Comparison of ENCODE assay signal across 1 cellular context in genomic region chr11:61445535-61445934, GRCh38.
TF ChIP-seq lines count a peak whose summit lies in the region.

No MANE protein-coding gene starts in this region.

TF ChIP-seq in SK-N-SH, 30 proteins besides CTCF, POLR2A, EP300 and RAD21 (continued from another document):
- TF ChIP-seq REST (IDR thresholded peaks at IDR 0.05; ENCODE audit: low read depth, low read length) (no peak), IRF3 (IDR thresholded peaks at IDR 0.05; ENCODE audit: low read depth, low read length) (no peak), EZH2phosphoT487 (IDR thresholded peaks at IDR 0.05; ENCODE audit: borderline replicate concordance, low read depth) (no peak)
